Comparison of ENCODE assay signal across 8 cellular contexts in the genomic region with DNA sequence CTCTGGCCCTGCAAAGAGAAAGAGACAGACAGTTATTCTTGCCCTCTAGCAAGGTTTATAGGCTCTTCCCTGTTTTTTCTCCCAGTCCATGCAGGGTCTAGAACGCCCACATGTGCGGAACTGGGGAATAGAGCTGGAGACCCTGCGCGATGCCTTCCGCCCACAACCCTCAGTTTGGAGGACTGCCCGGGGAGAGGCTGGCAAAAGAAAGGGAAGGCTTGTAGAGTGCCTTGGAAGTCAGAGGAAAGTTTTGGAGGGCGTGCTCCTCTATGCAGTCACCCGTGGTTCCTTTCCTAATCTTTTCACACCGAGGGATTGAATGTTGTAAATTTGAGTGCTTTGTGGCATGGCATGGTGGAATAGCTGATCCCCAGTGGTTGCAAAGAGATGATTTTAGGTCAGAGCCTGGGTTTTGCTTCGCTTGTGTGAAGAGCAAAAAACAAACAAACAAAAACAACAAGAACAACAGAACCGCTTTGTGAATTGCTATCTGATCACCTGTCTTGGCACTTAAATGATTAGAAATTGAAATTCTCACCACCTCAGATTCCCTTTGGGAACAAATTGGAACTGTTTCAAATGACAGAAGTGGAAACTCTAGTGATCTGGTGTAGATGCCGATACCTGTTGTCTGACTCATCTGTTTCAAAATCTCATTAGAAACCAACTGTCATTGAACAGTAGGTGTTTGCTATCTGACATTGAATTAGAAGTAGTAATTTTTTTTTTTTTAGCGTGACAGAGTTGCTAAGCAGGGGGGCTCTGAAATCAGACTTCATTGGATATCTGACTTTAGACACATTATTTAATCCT. TPM values are rescaled to one million over a fixed set of nuclear protein-coding genes. Genes with fewer than 3 reads are reported as not detected.
A peak's percentile ranks its signal among the peaks of the same experiment; 100 is the strongest.
DNase-seq lines count a peak whose midpoint lies in the region; ATAC-seq and TF ChIP-seq lines count a peak whose summit lies in the region.

No MANE protein-coding gene starts in this region.

- H3K4me2 ChIP-seq in neuronal stem cell (ENCODE audit: insufficient read depth, low read length, poor library complexity, severe bottlenecking) = peak overlapping the region; percentile 82

- H3K4me3 Mint-ChIP-seq in HFFc6 = peak overlapping the region; percentile 99

- peaks cover 0 to 6% of the 10 kb centered on the region in 2 donors for H3K36me3 ChIP-seq in neuronal stem cell (replicated peaks in 1 of 2; ENCODE audit: control insufficient read depth in 2 of 2, insufficient read depth in 2 of 2, low read length in 2 of 2)

- no peak overlapping the region for H3K18ac ChIP-seq in neuronal stem cell (ENCODE audit: low read length)

- H3K27ac Mint-ChIP-seq in HFFc6 = peak overlapping the region; percentile 93

- no peak overlapping the region for H2BK5ac ChIP-seq in neuronal stem cell (ENCODE audit: low read length)

- H3K4ac ChIP-seq in neuronal stem cell (ENCODE audit: low read length) = no peak overlapping the region

- no peak overlapping the region for H4K8ac ChIP-seq in neuronal stem cell (ENCODE audit: low read depth, low read length)

- H3K79me1 ChIP-seq in neuronal stem cell (ENCODE audit: low read depth, low read length) = no peaks in the 10 kb centered on the region

- TF ChIP-seq CTCF in HFFc6 (IDR thresholded peaks at IDR 0.05) (no peak), fibroblast of pulmonary artery (IDR thresholded peaks at IDR 0.05; ENCODE audit: low read length, missing control alignments) (no peak)

- no peak overlapping the region for H3K23ac ChIP-seq in neuronal stem cell (ENCODE audit: low read depth, low read length, poor library complexity)

- H3K14ac ChIP-seq in neuronal stem cell (ENCODE audit: low read length) = no peak overlapping the region

- no peak overlapping the region for H2BK120ac ChIP-seq in neuronal stem cell (ENCODE audit: low read depth, low read length)

- peak; percentile 63 for DNase-seq in DMS79 treated with DMSO at 0.1 percent for 48 hours (lab: John Stamatoyannopoulos, UW)
- no peak for DNase-seq in HFFc6
- peak; percentile 22 for DNase-seq in fibroblast of pulmonary artery (ENCODE audit: low read depth)
- peak; percentile 9 for DNase-seq in neuronal stem cell (ENCODE audit: low spot score)
- DNase-seq in stimulated activated CD4-positive, alpha-beta T cell treated with anti-CD3 and anti-CD28 coated beads, Interleukin-2, amount 100 ng/mL, for 24 hours = no peak
- no peak for DNase-seq in hippocampal formation (lab: John Stamatoyannopoulos, UW)

- no peak overlapping the region for H4K91ac ChIP-seq in neuronal stem cell (ENCODE audit: low read depth, low read length, poor library complexity)

- H3K27me3 ChIP-seq in neuronal stem cell (ENCODE audit: control insufficient read depth in 3 of 3, insufficient read depth in 3 of 3, low read depth in 1 of 3, low read length in 3 of 3) = peaks cover 0 to 7% (median 2%) of the 10 kb centered on the region in 3 experiments

- no peak overlapping the region for H2AK5ac ChIP-seq in neuronal stem cell (ENCODE audit: low read depth, low read length)

- peaks cover 12% of the 10 kb centered on the region; the same call in 1 of the 2 replicates for H3K36me3 Mint-ChIP-seq in HFFc6 (ENCODE audit: low read depth)

- peaks cover 34% of the 10 kb centered on the region for H3K4me1 Mint-ChIP-seq in HFFc6 (ENCODE audit: low read depth)

- H2AFZ ChIP-seq in neuronal stem cell (ENCODE audit: low read length) = peak overlapping the region; percentile 97

- H3K9me3 ChIP-seq in neuronal stem cell (replicated peaks in 1 of 2; ENCODE audit: control insufficient read depth in 2 of 2, insufficient read depth in 1 of 2, low read depth in 1 of 2, low read length in 2 of 2) = no peaks in the 10 kb centered on the region

- H2BK15ac ChIP-seq in neuronal stem cell (ENCODE audit: low read length) = no peak overlapping the region

- H3K9ac ChIP-seq in neuronal stem cell (ENCODE audit: low read depth, low read length, poor library complexity) = no peak overlapping the region

- H3K9me3 Mint-ChIP-seq in HFFc6 = no peaks in the 10 kb centered on the region

- H3K4me3 ChIP-seq in fibroblast of pulmonary artery (replicated peaks; ENCODE audit: low read depth, low read length) = peak overlapping the region; percentile 82
- peak overlapping the region; percentile 70 to 93 for H3K4me3 ChIP-seq in neuronal stem cell (ENCODE audit: low read length in 2 of 2)

- H3K4me1 ChIP-seq in neuronal stem cell (ENCODE audit: control insufficient read depth in 2 of 2, insufficient read depth in 1 of 2, low read depth in 1 of 2, low read length in 2 of 2) = peaks cover 0 to 4% of the 10 kb centered on the region in 2 donors

- no peak overlapping the region for H2BK12ac ChIP-seq in neuronal stem cell (ENCODE audit: low read length)

- no peak overlapping the region for H3K27ac ChIP-seq in neuronal stem cell (replicated peaks; ENCODE audit: low read length)

- no peaks in the 10 kb centered on the region; the same call in 1 of the 2 replicates for H3K27me3 Mint-ChIP-seq in HFFc6 (ENCODE audit: insufficient read depth)

- WGBS in neuronal stem cell (ENCODE audit: extremely low coverage in 2 of 2, insufficient read length in 2 of 2, insufficient replicate concordance in 1 of 2), 2 donors = no CpG with 5 or more reads among the region's 13 CpGs

- peak; percentile 59 for ATAC-seq in SK-N-SH treated with all-trans-retinoic acid at 6 μM for 48 hours
- ATAC-seq in HG02938 (IDR thresholded peaks at IDR 0.05; ENCODE audit: unreplicated experiment) = no peak

TF ChIP-seq in SK-N-SH treated with all-trans-retinoic acid at 6 μM for 48 hours, 23 proteins besides CTCF, POLR2A, EP300 and RAD21:
- TF ChIP-seq ZNF565 (CRISPR knock-in tag; conservative IDR thresholded peaks at IDR 0.05; ENCODE audit: low read depth) (no peak), ESRRG (CRISPR knock-in tag; IDR thresholded peaks at IDR 0.05) (no peak), ZFP30 (CRISPR knock-in tag; IDR thresholded peaks at IDR 0.05) (no peak), BACH2 (CRISPR knock-in tag; IDR thresholded peaks at IDR 0.05; ENCODE audit: borderline replicate concordance) (no peak), OSR1 (CRISPR knock-in tag; IDR thresholded peaks at IDR 0.05) (no peak), SNAI2 (CRISPR knock-in tag; IDR thresholded peaks at IDR 0.05) (no peak), TOX (CRISPR knock-in tag; IDR thresholded peaks at IDR 0.05; ENCODE audit: borderline replicate concordance) (no peak), PATZ1 (CRISPR knock-in tag; IDR thresholded peaks at IDR 0.05; ENCODE audit: borderline replicate concordance) (no peak), ISL1 (CRISPR knock-in tag; IDR thresholded peaks at IDR 0.05) (no peak), ZNF8 (CRISPR knock-in tag; IDR thresholded peaks at IDR 0.05) (no peak)
- TF ChIP-seq, protein P1, sequence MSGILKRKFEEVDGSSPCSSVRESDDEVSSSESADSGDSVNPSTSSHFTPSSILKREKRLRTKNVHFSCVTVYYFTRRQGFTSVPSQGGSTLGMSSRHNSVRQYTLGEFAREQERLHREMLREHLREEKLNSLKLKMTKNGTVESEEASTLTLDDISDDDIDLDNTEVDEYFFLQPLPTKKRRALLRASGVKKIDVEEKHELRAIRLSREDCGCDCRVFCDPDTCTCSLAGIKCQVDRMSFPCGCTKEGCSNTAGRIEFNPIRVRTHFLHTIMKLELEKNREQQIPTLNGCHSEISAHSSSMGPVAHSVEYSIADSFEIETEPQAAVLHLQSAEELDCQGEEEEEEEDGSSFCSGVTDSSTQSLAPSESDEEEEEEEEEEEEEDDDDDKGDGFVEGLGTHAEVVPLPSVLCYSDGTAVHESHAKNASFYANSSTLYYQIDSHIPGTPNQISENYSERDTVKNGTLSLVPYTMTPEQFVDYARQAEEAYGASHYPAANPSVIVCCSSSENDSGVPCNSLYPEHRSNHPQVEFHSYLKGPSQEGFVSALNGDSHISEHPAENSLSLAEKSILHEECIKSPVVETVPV (CRISPR knock-in tag; IDR thresholded peaks at IDR 0.05) = no peak
- TF ChIP-seq, protein P2, sequence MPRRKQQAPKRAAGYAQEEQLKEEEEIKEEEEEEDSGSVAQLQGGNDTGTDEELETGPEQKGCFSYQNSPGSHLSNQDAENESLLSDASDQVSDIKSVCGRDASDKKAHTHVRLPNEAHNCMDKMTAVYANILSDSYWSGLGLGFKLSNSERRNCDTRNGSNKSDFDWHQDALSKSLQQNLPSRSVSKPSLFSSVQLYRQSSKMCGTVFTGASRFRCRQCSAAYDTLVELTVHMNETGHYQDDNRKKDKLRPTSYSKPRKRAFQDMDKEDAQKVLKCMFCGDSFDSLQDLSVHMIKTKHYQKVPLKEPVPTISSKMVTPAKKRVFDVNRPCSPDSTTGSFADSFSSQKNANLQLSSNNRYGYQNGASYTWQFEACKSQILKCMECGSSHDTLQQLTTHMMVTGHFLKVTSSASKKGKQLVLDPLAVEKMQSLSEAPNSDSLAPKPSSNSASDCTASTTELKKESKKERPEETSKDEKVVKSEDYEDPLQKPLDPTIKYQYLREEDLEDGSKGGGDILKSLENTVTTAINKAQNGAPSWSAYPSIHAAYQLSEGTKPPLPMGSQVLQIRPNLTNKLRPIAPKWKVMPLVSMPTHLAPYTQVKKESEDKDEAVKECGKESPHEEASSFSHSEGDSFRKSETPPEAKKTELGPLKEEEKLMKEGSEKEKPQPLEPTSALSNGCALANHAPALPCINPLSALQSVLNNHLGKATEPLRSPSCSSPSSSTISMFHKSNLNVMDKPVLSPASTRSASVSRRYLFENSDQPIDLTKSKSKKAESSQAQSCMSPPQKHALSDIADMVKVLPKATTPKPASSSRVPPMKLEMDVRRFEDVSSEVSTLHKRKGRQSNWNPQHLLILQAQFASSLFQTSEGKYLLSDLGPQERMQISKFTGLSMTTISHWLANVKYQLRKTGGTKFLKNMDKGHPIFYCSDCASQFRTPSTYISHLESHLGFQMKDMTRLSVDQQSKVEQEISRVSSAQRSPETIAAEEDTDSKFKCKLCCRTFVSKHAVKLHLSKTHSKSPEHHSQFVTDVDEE (CRISPR knock-in tag; IDR thresholded peaks at IDR 0.05) = no peak
TF ChIP-seq in SK-N-SH treated with all-trans-retinoic acid at 6 μM for 48 hours: peak in this region for 0.

RNA-seq across cellular contexts. Expression of gene GAS2L3, which starts 1.0 kb away (rescaled TPM):
- total RNA-seq in HFFc6 (2021; fragmentation: NEBNext Ultra II Directional; extraction: Animal tissue kit (Norgen Biotek cat#: 25700)) = 10 to 100 TPM; 10.0 to 25.2 (median 22.8) TPM
- polyA plus RNA-seq in neuronal stem cell (2013, experiment 1 of 2) = 30.3 TPM
- 33.4 TPM for polyA plus RNA-seq in neuronal stem cell (2013, experiment 2 of 2)

Comparison
In these comparisons a context has a peak if more than half of its experiments do, and no peak if none do; other contexts are left out.
1. DNase-seq: peak in DMS79 treated with DMSO at 0.1 percent for 48 hours (single experiment), fibroblast of pulmonary artery (single experiment) and neuronal stem cell (single experiment); none in HFFc6 (single experiment), stimulated activated CD4-positive, alpha-beta T cell treated with anti-CD3 and anti-CD28 coated beads, Interleukin-2, amount 100 ng/mL, for 24 hours (0 of 2) and hippocampal formation (0 of 2).